In the genomic region with DNA sequence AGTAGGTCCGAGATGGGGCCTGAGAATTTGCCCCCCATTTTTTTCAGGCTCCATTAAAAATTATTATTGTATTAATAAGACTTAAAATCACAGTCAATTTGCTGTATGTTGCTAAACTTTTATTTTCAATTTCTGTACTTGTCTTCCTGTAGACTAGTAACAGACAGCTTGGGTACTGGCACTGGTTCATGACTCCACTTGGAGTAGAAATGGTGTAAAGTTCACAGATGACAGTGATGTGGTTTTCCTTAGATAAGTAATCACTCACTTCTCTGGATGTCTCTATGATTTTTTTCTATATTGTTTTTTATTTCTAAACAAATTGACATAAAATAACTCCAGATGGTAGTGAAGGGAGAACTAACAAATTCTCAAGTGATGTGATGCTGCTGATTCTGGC, we compare ENCODE assay signal across 27 cellular contexts. TPM values are rescaled to one million over a fixed set of nuclear protein-coding genes. Genes with fewer than 3 reads are reported as not detected.
DNase-seq lines count a peak whose midpoint lies in the region; ATAC-seq and TF ChIP-seq lines count a peak whose summit lies in the region.
"Had no signal": no experiment of that assay in that cellular context is flagged by ENCODE, and none has a peak within 500 bp of the region (broad histone marks: within the 10 kb centered on the region; RNA-seq: fewer than 3 reads in every experiment).

No MANE protein-coding gene starts in this region.

- H3K27ac ChIP-seq in testis: no peak overlapping the region
- H3K27ac ChIP-seq: GM23248, HL-60 had no signal

- CTCF ChIA-PET in T-cell (lab: Charles Lee): no interaction called here

- H3K36me3 ChIP-seq in testis (ENCODE audit: low read depth, missing control alignments): no peaks in the 10 kb centered on the region

- H3K27me3 Mint-ChIP-seq in T-cell: no peaks in the 10 kb centered on the region
- H3K27me3 Mint-ChIP-seq in naive thymus-derived CD8-positive, alpha-beta T cell: no peaks in the 10 kb centered on the region

- WGBS in testis, 2 donors: 70 to 81% methylated on average over 1 of the region's 1 CpG

- peaks cover 13 to 18% (median 16%) of the 10 kb centered on the region in 3 donors for H3K4me1 Mint-ChIP-seq in T-cell
- peaks cover 5 to 17% (median 15%) of the 10 kb centered on the region in 4 donors for H3K4me1 Mint-ChIP-seq in naive thymus-derived CD8-positive, alpha-beta T cell

- POLR2A ChIA-PET in T-cell (lab: Charles Lee): no interaction called here
- POLR2A ChIA-PET in naive thymus-derived CD8-positive, alpha-beta T cell (lab: Charles Lee): no interaction called here

- no peaks in the 10 kb centered on the region for H3K27me3 ChIP-seq in testis

- H3K9me3 Mint-ChIP-seq in activated naive CD4-positive, alpha-beta T cell treated with anti-CD3 and anti-CD28 coated beads, Interleukin-2, amount 50 U/mL, for 72 hours: peaks cover 15 to 18% of the 10 kb centered on the region in 2 donors
- H3K9me3 Mint-ChIP-seq in T-cell: peaks cover 6 to 18% (median 6%) of the 10 kb centered on the region in 3 donors
- H3K9me3 Mint-ChIP-seq in naive thymus-derived CD8-positive, alpha-beta T cell: peaks cover 0 to 15% (median 5%) of the 10 kb centered on the region in 9 donors

- no peaks in the 10 kb centered on the region for H3K9me3 ChIP-seq in testis

- no peaks in the 10 kb centered on the region for H3K4me1 ChIP-seq in testis

- no peak for TF ChIP-seq POLR2A in testis (IDR thresholded peaks at IDR 0.05)

- TF ChIP-seq CTCF in testis (IDR thresholded peaks at IDR 0.05): no peak

- H3K27ac Mint-ChIP-seq in activated naive CD4-positive, alpha-beta T cell treated with anti-CD3 and anti-CD28 coated beads, Interleukin-2, amount 50 U/mL, for 72 hours: peak overlapping the region in 1 of 2 donors; percentile 55
- peak overlapping the region; percentile 64 to 73 for H3K27ac Mint-ChIP-seq in T-cell
- peak overlapping the region in 9 of 10 donors; percentile 9 to 87 (median 34) for H3K27ac Mint-ChIP-seq in naive thymus-derived CD8-positive, alpha-beta T cell

- ATAC-seq in activated naive CD4-positive, alpha-beta T cell treated with anti-CD3 and anti-CD28 coated beads, Interleukin-2, amount 50 U/mL, for 72 hours: peak; percentile 63 to 70
- ATAC-seq in T-cell (replicated peaks in 1 of 4) (no peak), GM21367 (IDR thresholded peaks at IDR 0.05; ENCODE audit: unreplicated experiment) (no peak)
- peak in 1 of 2 donors; percentile 35 for ATAC-seq in naive thymus-derived CD8-positive, alpha-beta T cell
- ATAC-seq: CD8-positive, alpha-beta T cell; Panc1 had no signal

- no peak overlapping the region for H3K4me3 ChIP-seq in testis
- H3K4me3 ChIP-seq: GM23248 had no signal

- H3K36me3 Mint-ChIP-seq in activated naive CD4-positive, alpha-beta T cell treated with anti-CD3 and anti-CD28 coated beads, Interleukin-2, amount 50 U/mL, for 72 hours: peaks cover 0 to 7% of the 10 kb centered on the region in 2 donors
- H3K36me3 Mint-ChIP-seq in T-cell: peaks cover 5% of the 10 kb centered on the region
- peaks cover 0 to 6% (median 5%) of the 10 kb centered on the region in 3 donors for H3K36me3 Mint-ChIP-seq in naive thymus-derived CD8-positive, alpha-beta T cell

- no peak for DNase-seq in activated naive CD4-positive, alpha-beta T cell treated with anti-CD3 and anti-CD28 coated beads, Interleukin-2, amount 50 U/mL, for 72 hours (ENCODE audit: low spot score in 2 of 2)
- DNase-seq in activated naive CD4-positive, alpha-beta T cell treated with anti-CD3 and anti-CD28 coated beads, Interleukin-2, amount 50 U/mL, for 16 hours: no peak
- DNase-seq in T-cell (no peak), testis (no peak), NCI-H2081 treated with DMSO at 0.1 percent for 48 hours (lab: John Stamatoyannopoulos, UW) (no peak)
- DNase-seq in naive thymus-derived CD8-positive, alpha-beta T cell: no peak
- DNase-seq: Calu3; CD8-positive, alpha-beta T cell; DMS153; GM23248; HCEC 1CT; KBM-7; NCI-H1092; NCI-H1436 treated with DMSO at 0.1 percent for 48 hours; NCI-H1930; NCI-H2171; NCI-H345; NCI-H524; NCI-H774; NK-92 treated with Interleukin-12 subunit alpha and Interleukin-12 subunit beta, amount 100 ng/mL, for 24 hours; SIG-M5 had no signal

- intact Hi-C loops in testis (cut with DNase I; ENCODE audit: low total_unique reads): no loop called here

- H3K4me3 Mint-ChIP-seq in T-cell: no peak overlapping the region
- H3K4me3 Mint-ChIP-seq in naive thymus-derived CD8-positive, alpha-beta T cell: no peak overlapping the region
- H3K4me3 Mint-ChIP-seq: CD8-positive, alpha-beta T cell had no signal

RNA-seq across cellular contexts. Expression of a gene that starts 15.6 kb away (rescaled TPM):
- under 1 TPM; 0.53 to 0.71 TPM for total RNA-seq in activated naive CD4-positive, alpha-beta T cell treated with anti-CD3 and anti-CD28 coated beads, Interleukin-2, amount 50 U/mL, for 72 hours
- total RNA-seq in T-cell: 1 to 10 TPM in 3 of 5 donors, under 1 TPM in 2; 0.47 to 1.4 (median 1.1) TPM
- total RNA-seq in naive thymus-derived CD8-positive, alpha-beta T cell: 1 to 10 TPM; 1.7 to 2.5 TPM
- 1 to 10 TPM in 1 of 3 donors, under 1 TPM in 2; 0.08 to 8.0 (median 0.28) TPM for polyA plus RNA-seq in naive thymus-derived CD8-positive, alpha-beta T cell
- under 1 TPM; 0.47 to 0.74 TPM for total RNA-seq in testis
- polyA plus RNA-seq in testis (ENCODE audit: insufficient read depth, low read depth, low replicate concordance): not detected
- total RNA-seq: Calu3, G401, GM23248, HT1080 had no signal
- polyA plus RNA-seq: BJ, GM23248 had no signal

RNA-seq across cellular contexts. Expression of a gene that starts 40.9 kb away (rescaled TPM):
- 10 to 100 TPM in 1 of 2 donors, 1 to 10 TPM in 1; 5.1 to 14.6 TPM for total RNA-seq in activated naive CD4-positive, alpha-beta T cell treated with anti-CD3 and anti-CD28 coated beads, Interleukin-2, amount 50 U/mL, for 72 hours
- total RNA-seq in T-cell (10 to 100 TPM; 21.2 to 48.1 (median 39.9) TPM), testis (1 to 10 TPM in 1 of 2 donors, under 1 TPM in 1; 0.50 to 1.2 TPM)
- total RNA-seq in naive thymus-derived CD8-positive, alpha-beta T cell: 1 to 10 TPM; 5.0 TPM
- polyA plus RNA-seq in naive thymus-derived CD8-positive, alpha-beta T cell: 10 to 100 TPM in 1 of 3 donors, 1 to 10 TPM in 2; 1.5 to 58.2 (median 1.7) TPM
- 1.4 TPM for polyA plus RNA-seq in testis (ENCODE audit: insufficient read depth, low read depth, low replicate concordance)
- total RNA-seq: Calu3, G401, GM23248, HT1080 had no signal
- polyA plus RNA-seq: BJ, GM23248 had no signal

Comparison
In these comparisons a context has a peak if more than half of its experiments do, and no peak if none do; other contexts are left out.
1. ATAC-seq: peak in activated naive CD4-positive, alpha-beta T cell treated with anti-CD3 and anti-CD28 coated beads, Interleukin-2, amount 50 U/mL, for 72 hours (2 of 2); none in T-cell (0 of 4) and GM21367 (single experiment).